In the genomic region with DNA sequence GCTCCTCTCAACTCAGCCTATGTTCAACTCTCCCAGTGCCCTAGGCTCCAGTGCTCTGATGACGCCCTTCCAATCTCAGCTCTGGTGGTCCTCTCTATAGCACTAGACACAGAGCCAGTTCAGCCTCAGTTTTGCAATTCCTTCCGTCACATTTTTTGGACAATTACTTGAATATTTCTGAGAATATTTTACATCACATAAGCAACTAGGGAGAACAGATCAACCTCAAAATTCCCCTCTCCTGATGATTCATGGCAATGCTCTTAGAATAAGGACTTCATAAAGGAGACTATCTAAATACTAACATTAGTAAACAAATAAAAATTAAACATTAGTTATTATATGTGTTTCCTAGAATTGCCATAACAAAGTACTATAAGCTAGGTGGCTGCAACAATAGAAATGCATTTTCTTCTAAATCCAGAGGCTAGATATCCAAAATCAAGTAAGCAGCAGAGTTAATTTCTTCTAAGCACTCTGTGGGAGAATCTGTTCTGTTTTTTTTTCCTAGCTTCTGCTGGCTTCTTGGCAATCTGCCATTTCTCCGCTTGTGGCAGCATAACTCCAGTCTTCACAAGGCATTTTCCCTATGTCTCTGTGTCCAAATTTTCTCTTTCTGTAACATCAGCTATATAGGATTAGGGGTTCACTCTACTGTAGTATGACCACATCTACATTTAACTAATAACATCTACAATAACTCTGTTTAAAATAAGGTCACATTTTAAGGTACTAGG, we compare ENCODE assay signal across 1 cellular context.
TF ChIP-seq lines count a peak whose summit lies in the region.

No MANE protein-coding gene starts in this region.

TF ChIP-seq in A549, 52 proteins besides CTCF, POLR2A, EP300 and RAD21 (continued from another document):
- TF ChIP-seq, protein P1, sequence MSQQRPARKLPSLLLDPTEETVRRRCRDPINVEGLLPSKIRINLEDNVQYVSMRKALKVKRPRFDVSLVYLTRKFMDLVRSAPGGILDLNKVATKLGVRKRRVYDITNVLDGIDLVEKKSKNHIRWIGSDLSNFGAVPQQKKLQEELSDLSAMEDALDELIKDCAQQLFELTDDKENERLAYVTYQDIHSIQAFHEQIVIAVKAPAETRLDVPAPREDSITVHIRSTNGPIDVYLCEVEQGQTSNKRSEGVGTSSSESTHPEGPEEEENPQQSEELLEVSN (IDR thresholded peaks at IDR 0.05; ENCODE audit: borderline replicate concordance, low read depth), result no peak
- TF ChIP-seq EHF (CRISPR knock-in tag; IDR thresholded peaks at IDR 0.05) (no peak), HDAC2 (IDR thresholded peaks at IDR 0.05) (no peak), NFE2L2 (conservative IDR thresholded peaks at IDR 0.05; ENCODE audit: low read length) (no peak), POLR2AphosphoS2 (conservative IDR thresholded peaks at IDR 0.05; ENCODE audit: low read length) (no peak)
